9 cellular contexts compared by ENCODE assay signal in genomic region chr14:93430319-93430801, GRCh38. TPM values are rescaled to one million over a fixed set of nuclear protein-coding genes. Genes with fewer than 3 reads are reported as not detected.
DNase-seq lines count a peak whose midpoint lies in the region; ATAC-seq, FAIRE-seq and TF ChIP-seq lines count a peak whose summit lies in the region.
"Had no signal": no experiment of that assay in that cellular context is flagged by ENCODE, and none has a peak within 500 bp of the region (broad histone marks: within the 10 kb centered on the region; RNA-seq: fewer than 3 reads in every experiment).

No MANE protein-coding gene starts in this region.

- POLR2A ChIA-PET in H1 (lab: Charles Lee; ENCODE audit: partially characterized antibody): interaction anchor here (0.7 to 1.3 kb wide), 3 partner anchors 12 to 918 kb away, joined by 3 to 5 read pairs (median 3); no protein-coding TSS in a partner anchor

- H3K14ac ChIP-seq in H1 (ENCODE audit: insufficient read length) (no peak overlapping the region), neuronal stem cell (ENCODE audit: low read length) (no peak overlapping the region)

- no peak overlapping the region for H2BK15ac ChIP-seq in H1 (ENCODE audit: low read length)
- H2BK15ac ChIP-seq in neuronal stem cell (ENCODE audit: low read length): no peak overlapping the region

- H3K23me2 ChIP-seq in H1 (ENCODE audit: low read depth, low read length): peaks cover 12% of the 10 kb centered on the region

- H3K56ac ChIP-seq in H1 (replicated peaks; ENCODE audit: insufficient read length, low read depth, low read length): no peak overlapping the region

- H3K4me1 ChIP-seq in H1 (replicated peaks in 1 of 4; ENCODE audit: control insufficient read depth in 3 of 4, insufficient read depth in 4 of 4, low read length in 3 of 4) (peaks cover 0 to 5% (median 4%) of the 10 kb centered on the region in 4 experiments; a peak in 4 of 7 replicates), neuronal stem cell (ENCODE audit: control insufficient read depth in 2 of 2, insufficient read depth in 1 of 2, low read depth in 1 of 2, low read length in 2 of 2) (peaks cover 2 to 7% of the 10 kb centered on the region in 2 donors), esophagus squamous epithelium (peaks cover 0 to 14% (median 0%) of the 10 kb centered on the region in 3 donors)

- H2BK12ac ChIP-seq in H1 (ENCODE audit: low read depth, low read length) (no peak overlapping the region), neuronal stem cell (ENCODE audit: low read length) (no peak overlapping the region)

- no peak overlapping the region for H2BK20ac ChIP-seq in H1 (ENCODE audit: low read length)

- H2AFZ ChIP-seq in H1 (ENCODE audit: low read length): peak overlapping the region; percentile 92
- H2AFZ ChIP-seq in neuronal stem cell (ENCODE audit: low read length): peak overlapping the region; percentile 96

- DNase-seq in ELF-1 (ENCODE audit: low read depth, low spot score) (peak; percentile 76), NCI-H345 treated with DMSO at 0.1 percent for 48 hours (lab: John Stamatoyannopoulos, UW; ENCODE audit: unreplicated experiment) (peak; percentile 58), H1 (ENCODE audit: low read depth in 1 of 2, low spot score in 2 of 2) (peak; percentile 54 to 80), neuronal stem cell (ENCODE audit: low spot score) (peak; percentile 54), esophagus squamous epithelium (lab: John Stamatoyannopoulos, UW) (no peak)
- no peak for DNase-seq in stimulated activated naive CD8-positive, alpha-beta T cell treated with anti-CD3 and anti-CD28 coated beads, Interleukin-15, amount 100 ng/mL, for 72 hours
- no peak for DNase-seq in activated naive CD4-positive, alpha-beta T cell treated with anti-CD3 and anti-CD28 coated beads, Interleukin-2, amount 50 U/mL, for 16 hours

- H3K23ac ChIP-seq in H1 (ENCODE audit: insufficient read length): no peak overlapping the region
- no peak overlapping the region for H3K23ac ChIP-seq in neuronal stem cell (ENCODE audit: low read depth, low read length, poor library complexity)

- H4K8ac ChIP-seq in H1 (ENCODE audit: extremely low read depth, insufficient read depth, low read length): peak overlapping the region; percentile 88
- no peak overlapping the region for H4K8ac ChIP-seq in neuronal stem cell (ENCODE audit: low read depth, low read length)

- intact Hi-C loops in esophagus squamous epithelium (cut with DNase I): no loop called here

- peak overlapping the region; percentile 93 to 96 for H3K4me2 ChIP-seq in H1 (ENCODE audit: insufficient read depth in 1 of 2, low read depth in 2 of 2, low read length in 2 of 2)
- H3K4me2 ChIP-seq in neuronal stem cell (ENCODE audit: insufficient read depth, low read length, poor library complexity, severe bottlenecking): peak overlapping the region; percentile 98

- TF ChIP-seq CTCF in H1 (IDR thresholded peaks at IDR 0.05; ENCODE audit: control extremely low read depth in 1 of 3, insufficient read depth in 1 of 3, low read depth in 1 of 3, low read length in 3 of 3) (no peak), esophagus squamous epithelium (IDR thresholded peaks at IDR 0.05) (no peak)

- ATAC-seq in GM18861 (IDR thresholded peaks at IDR 0.05; ENCODE audit: unreplicated experiment): no peak
- ATAC-seq in stimulated activated naive CD8-positive, alpha-beta T cell treated with anti-CD3 and anti-CD28 coated beads, Interleukin-15, amount 100 ng/mL, for 72 hours: no peak

- WGBS in H1 (ENCODE audit: extremely low coverage in 1 of 2, insufficient coverage in 1 of 2, insufficient read length in 1 of 2, insufficient replicate concordance in 2 of 2, low coverage in 1 of 2, low lambda C conversion rate in 2 of 2, missing lambda C conversion rate in 1 of 2), 2 experiments: 3% methylated on average over 20 of the region's 36 CpGs; no CpG with 5 or more reads in 1 of the 2 experiments
- no CpG with 5 or more reads among the region's 36 CpGs for WGBS in neuronal stem cell (ENCODE audit: extremely low coverage in 2 of 2, insufficient read length in 2 of 2, insufficient replicate concordance in 1 of 2), 2 donors
- WGBS in esophagus squamous epithelium, 2 donors: 0 to 9% methylated on average over 7 to 14 of the region's 36 CpGs

- CTCF ChIA-PET in H1 (lab: Charles Lee; ENCODE audit: partially characterized antibody): interaction anchor here (0.6 kb wide), 1 partner anchor 20 kb away, joined by 3 read pairs; no protein-coding TSS in a partner anchor

- 0 out of 4 replicates have a peak, but pooled peaks cover 0 to 2% of the 10 kb centered on the region in 2 experiments for H3K9me3 ChIP-seq in H1 (ENCODE audit: insufficient read depth in 2 of 2, low read depth in 1 of 2, low read length in 1 of 2)
- H3K9me3 ChIP-seq in neuronal stem cell (replicated peaks in 1 of 2; ENCODE audit: control insufficient read depth in 2 of 2, insufficient read depth in 1 of 2, low read depth in 1 of 2, low read length in 2 of 2): no peaks in the 10 kb centered on the region
- peaks cover 0 to 6% (median 3%) of the 10 kb centered on the region in 3 donors for H3K9me3 ChIP-seq in esophagus squamous epithelium

- no peaks in the 10 kb centered on the region for H4K20me1 ChIP-seq in H1 (replicated peaks in 1 of 2; ENCODE audit: control insufficient read depth in 1 of 2, insufficient read depth in 2 of 2, low read length in 2 of 2)

- H3K27ac Mint-ChIP-seq in stimulated activated naive CD8-positive, alpha-beta T cell treated with anti-CD3 and anti-CD28 coated beads, Interleukin-15, amount 100 ng/mL, for 72 hours: no peak overlapping the region

- no peaks in the 10 kb centered on the region for H3K36me3 ChIP-seq in H1 (ENCODE audit: control insufficient read depth in 2 of 4, insufficient read depth in 4 of 4, low read length in 3 of 4)
- no peaks in the 10 kb centered on the region for H3K36me3 ChIP-seq in neuronal stem cell (replicated peaks in 1 of 2; ENCODE audit: control insufficient read depth in 2 of 2, insufficient read depth in 2 of 2, low read length in 2 of 2)
- no peaks in the 10 kb centered on the region for H3K36me3 ChIP-seq in esophagus squamous epithelium

- H2AK5ac ChIP-seq in H1 (ENCODE audit: low read depth, low read length) (no peak overlapping the region), neuronal stem cell (ENCODE audit: low read depth, low read length) (no peak overlapping the region)

- no peak overlapping the region for H2BK120ac ChIP-seq in H1 (replicated peaks; ENCODE audit: low read depth, low read length)
- H2BK120ac ChIP-seq in neuronal stem cell (ENCODE audit: low read depth, low read length): no peak overlapping the region

- H3K4ac ChIP-seq in H1 (replicated peaks; ENCODE audit: insufficient read length, low read depth, low read length): no peak overlapping the region
- H3K4ac ChIP-seq in neuronal stem cell (ENCODE audit: low read length): no peak overlapping the region

- TF ChIP-seq POLR2A in H1 (IDR thresholded peaks at IDR 0.05; ENCODE audit: control extremely low read depth in 1 of 2, low read depth in 2 of 2, low read length in 2 of 2) (peak in 1 of 2 experiments; percentile 57; a peak in 2 of 3 replicates), esophagus squamous epithelium (IDR thresholded peaks at IDR 0.05) (no peak)

- peak overlapping the region; percentile 30 for H3K27ac ChIP-seq in H1 (ENCODE audit: low read depth, low read length)
- H3K27ac ChIP-seq in neuronal stem cell (replicated peaks; ENCODE audit: low read length): no peak overlapping the region
- H3K27ac ChIP-seq in esophagus squamous epithelium: no peak overlapping the region

- H3K79me2 ChIP-seq in H1 (ENCODE audit: control insufficient read depth in 1 of 2, insufficient read depth in 2 of 2, low read length in 2 of 2): no peaks in the 10 kb centered on the region

- peaks cover 13 to 17% of the 10 kb centered on the region in 2 donors for H3K9me3 Mint-ChIP-seq in stimulated activated naive CD8-positive, alpha-beta T cell treated with anti-CD3 and anti-CD28 coated beads, Interleukin-15, amount 100 ng/mL, for 72 hours

- H3K27me3 ChIP-seq in H1 (replicated peaks in 1 of 4; ENCODE audit: control insufficient read depth in 3 of 4, extremely low read depth in 1 of 4, insufficient read depth in 3 of 4, low read length in 3 of 4): peaks cover 0 to 3% (median 1%) of the 10 kb centered on the region in 4 experiments; a peak in 3 of 7 replicates
- H3K27me3 ChIP-seq in neuronal stem cell (ENCODE audit: control insufficient read depth in 3 of 3, insufficient read depth in 3 of 3, low read depth in 1 of 3, low read length in 3 of 3): peaks cover 0 to 25% (median 6%) of the 10 kb centered on the region in 3 experiments
- peaks cover 0 to 54% (median 10%) of the 10 kb centered on the region in 4 donors for H3K27me3 ChIP-seq in esophagus squamous epithelium

- FAIRE-seq in H1 (lab: Jason Lieb, UNC): no peak

- H3K4me3 Mint-ChIP-seq in stimulated activated naive CD8-positive, alpha-beta T cell treated with anti-CD3 and anti-CD28 coated beads, Interleukin-15, amount 100 ng/mL, for 72 hours: no peak overlapping the region

- H4K91ac ChIP-seq in H1 (replicated peaks; ENCODE audit: insufficient read length, low read length): peak overlapping the region; percentile 39
- no peak overlapping the region for H4K91ac ChIP-seq in neuronal stem cell (ENCODE audit: low read depth, low read length, poor library complexity)

- H3K4me1 Mint-ChIP-seq in stimulated activated naive CD8-positive, alpha-beta T cell treated with anti-CD3 and anti-CD28 coated beads, Interleukin-15, amount 100 ng/mL, for 72 hours: no peaks in the 10 kb centered on the region

- TF ChIP-seq EP300 in H1 (IDR thresholded peaks at IDR 0.05; ENCODE audit: borderline replicate concordance in 1 of 2, low read depth in 2 of 2, low read length in 2 of 2): 0 out of 3 replicates have a peak, but pooled peaks of 1 of the 2 experiments have one; percentile 12

- H3K18ac ChIP-seq in H1 (ENCODE audit: extremely low read depth, low read length) (peak overlapping the region; percentile 88), neuronal stem cell (ENCODE audit: low read length) (peak overlapping the region; percentile 13)

- peaks cover 48% of the 10 kb centered on the region for H3K27me3 Mint-ChIP-seq in stimulated activated naive CD8-positive, alpha-beta T cell treated with anti-CD3 and anti-CD28 coated beads, Interleukin-15, amount 100 ng/mL, for 72 hours

- H3K79me1 ChIP-seq in H1 (ENCODE audit: low read depth, low read length): no peaks in the 10 kb centered on the region
- H3K79me1 ChIP-seq in neuronal stem cell (ENCODE audit: low read depth, low read length): no peaks in the 10 kb centered on the region

- peak overlapping the region; percentile 51 for H4K5ac ChIP-seq in H1 (ENCODE audit: insufficient read length, low read depth, low read length)

- H3K4me3 ChIP-seq in H1 (ENCODE audit: extremely low read depth in 1 of 4, insufficient read depth in 2 of 4, low read depth in 3 of 4, low read length in 4 of 4) (peak overlapping the region; percentile 64 to 89 (median 76)), neuronal stem cell (ENCODE audit: low read length in 2 of 2) (peak overlapping the region; percentile 53 to 81), esophagus squamous epithelium (peak overlapping the region in 1 of 4 donors; percentile 39)

- H2BK5ac ChIP-seq in H1 (ENCODE audit: low read depth, low read length) (peak overlapping the region; percentile 10; the same call in 1 of the 2 replicates), neuronal stem cell (ENCODE audit: low read length) (peak overlapping the region; percentile 43)

- TF ChIP-seq RAD21 in H1 (IDR thresholded peaks at IDR 0.05 in 1 of 2, conservative IDR thresholded peaks at IDR 0.05 in 1 of 2; ENCODE audit: low read depth in 2 of 2, low read length in 2 of 2): no peak; a peak in 1 of 4 replicates

- H3K9ac ChIP-seq in H1 (replicated peaks in 1 of 4; ENCODE audit: extremely low read depth in 1 of 4, low read depth in 3 of 4, low read length in 3 of 4) (peak overlapping the region in 3 of 4 experiments; percentile 5 to 67 (median 9); a peak in 6 of 7 replicates), neuronal stem cell (ENCODE audit: low read depth, low read length, poor library complexity) (no peak overlapping the region)

RNA-seq across cellular contexts. Expression of gene UNC79, which starts 0.4 kb away (rescaled TPM):
- total RNA-seq in H1 (2021; fragmentation: NEBNext Ultra II Directional; extraction: Animal tissue kit (Norgen Biotek cat#: 25700)): 2.3 and 2.5 TPM in 2 replicates
- 1.5 and 1.8 TPM in 2 replicates for polyA plus RNA-seq in H1 (2011; rRNA removed)
- polyA plus RNA-seq in H1 (2011; cell fraction: cytosol; rRNA removed): 1.6 TPM
- polyA plus RNA-seq in H1 (2011; cell fraction: nucleus; rRNA removed): 4.9 TPM
- polyA plus RNA-seq in H1 (2012, experiment 1 of 2): 1.5 to 1.9 TPM (median 1.8 TPM) in 4 replicates
- 0.20 TPM for polyA plus RNA-seq in H1 (2012, experiment 2 of 2)
- 1.3 TPM for polyA plus RNA-seq in H1 (2013, experiment 1 of 2)
- polyA plus RNA-seq in H1 (2013, experiment 2 of 2): 1.1 TPM
- polyA minus RNA-seq in H1 (2011; rRNA and poly(A)+ RNA removed): 4.8 and 6.3 TPM in 2 replicates
- polyA minus RNA-seq in H1 (2011; cell fraction: cytosol; rRNA and poly(A)+ RNA removed): 1.8 TPM
- 7.3 TPM for polyA minus RNA-seq in H1 (2011; cell fraction: nucleus; rRNA and poly(A)+ RNA removed)
- 1.3 TPM for polyA plus RNA-seq in neuronal stem cell (2013, experiment 1 of 2)
- polyA plus RNA-seq in neuronal stem cell (2013, experiment 2 of 2): 1.5 TPM
- under 1 TPM in 1 of 4 donors, not detected in 3; under 0.01 TPM for total RNA-seq in esophagus squamous epithelium
- total RNA-seq: T-helper 2 cell treated with Interferon-gamma antibody and Interleukin-4, amounts not matched to agents 100 ng/mL and 5 ng/mL, for 36 hours had no signal

Comparison
In these comparisons a context has a peak if more than half of its experiments do, and no peak if none do; other contexts are left out.
1. DNase-seq: peak in ELF-1 (single experiment), NCI-H345 treated with DMSO at 0.1 percent for 48 hours (single experiment), H1 (2 of 2) and neuronal stem cell (single experiment); none in stimulated activated naive CD8-positive, alpha-beta T cell treated with anti-CD3 and anti-CD28 coated beads, Interleukin-15, amount 100 ng/mL, for 72 hours (0 of 2), esophagus squamous epithelium (single experiment) and activated naive CD4-positive, alpha-beta T cell treated with anti-CD3 and anti-CD28 coated beads, Interleukin-2, amount 50 U/mL, for 16 hours (single experiment).